26 cellular contexts compared by ENCODE assay signal in the genomic region with DNA sequence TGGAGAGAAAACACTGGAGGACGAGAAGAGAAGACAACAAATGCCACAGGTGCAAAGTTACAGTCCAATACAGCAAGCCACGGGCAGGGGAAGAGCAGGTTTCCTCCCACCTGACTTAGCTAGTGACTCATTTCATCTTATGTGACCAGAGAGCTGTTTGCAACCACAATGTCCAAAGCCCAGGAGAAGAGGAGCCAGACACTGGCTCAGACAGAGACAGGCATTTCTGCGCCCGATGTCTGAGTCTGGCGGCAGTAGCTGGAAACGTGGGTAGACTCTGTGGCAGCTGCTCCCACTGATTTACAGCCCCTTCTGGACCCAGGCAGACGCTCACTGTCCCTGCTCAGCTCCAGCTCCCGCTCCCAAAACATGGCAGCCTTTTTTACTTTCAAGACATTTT. TPM values are rescaled to one million over a fixed set of nuclear protein-coding genes. Genes with fewer than 3 reads are reported as not detected.
DNase-seq lines count a peak whose midpoint lies in the region; FAIRE-seq and TF ChIP-seq lines count a peak whose summit lies in the region.
"Had no signal": no experiment of that assay in that cellular context is flagged by ENCODE, and none has a peak within 500 bp of the region (broad histone marks: within the 10 kb centered on the region; RNA-seq: fewer than 3 reads in every experiment).

No MANE protein-coding gene starts in this region.

- H3K27me3 ChIP-seq in bronchial epithelial cell (ENCODE audit: control insufficient read depth, insufficient read depth, low read length) (no peaks in the 10 kb centered on the region), spleen (replicated peaks in 1 of 7) (no peaks in the 10 kb centered on the region)
- H3K27me3 ChIP-seq: brain microvascular endothelial cell, colonic mucosa, esophagus muscularis mucosa, foreskin keratinocyte, hepatocyte, left lung, upper lobe of left lung had no signal

- peaks cover 4% of the 10 kb centered on the region for H3K4me1 Mint-ChIP-seq in activated T-cell treated with anti-CD3 and anti-CD28 coated beads, Interleukin-2, amount 50 U/mL, for 24 hours (ENCODE audit: low read depth)

- H3K4me1 ChIP-seq in spleen, result peaks cover 0 to 39% (median 20%) of the 10 kb centered on the region in 6 donors
- H3K4me1 ChIP-seq: colonic mucosa had no signal

- no peak overlapping the region for H3K4me3 Mint-ChIP-seq in activated T-cell treated with anti-CD3 and anti-CD28 coated beads, Interleukin-2, amount 50 U/mL, for 24 hours
- H3K4me3 Mint-ChIP-seq: activated CD4-positive, alpha-beta memory T cell treated with anti-CD3 and anti-CD28 coated beads for 36 hours; H9; naive thymus-derived CD4-positive, alpha-beta T cell; T-helper 17 cell had no signal

- H3K4me3 ChIP-seq in bronchial epithelial cell (ENCODE audit: low read depth, low read length), result no peak overlapping the region
- H3K4me3 ChIP-seq in spleen, result no peak overlapping the region
- H3K4me3 ChIP-seq: colonic mucosa, esophagus muscularis mucosa, hepatocyte, left lung, upper lobe of left lung had no signal

- H3K9me3 ChIP-seq in spleen, result peaks cover 0 to 42% (median 29%) of the 10 kb centered on the region in 8 donors
- H3K9me3 ChIP-seq: colonic mucosa had no signal

- TF ChIP-seq CTCF in bronchial epithelial cell (IDR thresholded peaks at IDR 0.05; ENCODE audit: insufficient read depth, low read length, severe bottlenecking) (no peak), spleen (IDR thresholded peaks at IDR 0.05 in 8 of 11, conservative IDR thresholded peaks at IDR 0.05 in 3 of 11) (no peak)

- H3K36me3 ChIP-seq in bronchial epithelial cell (ENCODE audit: control insufficient read depth, insufficient read depth, low read length) (peaks cover 8% of the 10 kb centered on the region), spleen (peaks cover 0 to 86% (median 10%) of the 10 kb centered on the region in 6 donors)
- H3K36me3 ChIP-seq: brain microvascular endothelial cell, colonic mucosa had no signal

- H3K27me3 Mint-ChIP-seq in activated T-cell treated with anti-CD3 and anti-CD28 coated beads, Interleukin-2, amount 50 U/mL, for 24 hours, result no peaks in the 10 kb centered on the region
- H3K27me3 Mint-ChIP-seq: activated CD4-positive, alpha-beta memory T cell treated with anti-CD3 and anti-CD28 coated beads for 36 hours; naive thymus-derived CD4-positive, alpha-beta T cell; T-helper 17 cell had no signal

- no peak for TF ChIP-seq POLR2A in spleen (IDR thresholded peaks at IDR 0.05)

- intact Hi-C loops in spleen (cut with DNase I; ENCODE audit: low total_unique reads), result no loop called here

- FAIRE-seq in bronchial epithelial cell (lab: Jason Lieb, UNC), result no peak
- FAIRE-seq: GM18507 had no signal

- H3K27ac Mint-ChIP-seq in activated T-cell treated with anti-CD3 and anti-CD28 coated beads, Interleukin-2, amount 50 U/mL, for 24 hours, result no peak overlapping the region
- H3K27ac Mint-ChIP-seq: activated CD4-positive, alpha-beta memory T cell treated with anti-CD3 and anti-CD28 coated beads for 36 hours; H9; T-helper 17 cell had no signal

- 88 to 96% (median 91%) methylated on average over 8 of the region's 8 CpGs for WGBS in spleen, 5 donors

- DNase-seq in M059J (ENCODE audit: low read depth), result peak; percentile 44
- DNase-seq in bronchial epithelial cell (ENCODE audit: low read depth), result peak; percentile 15
- DNase-seq in myocyte (ENCODE audit: low read depth), result peak; percentile 87
- DNase-seq in spleen, result peak; percentile 31
- no peak for DNase-seq in NCI-H1105 treated with DMSO at 0.1 percent for 48 hours (lab: John Stamatoyannopoulos, UW)
- no peak for DNase-seq in germinal center (ENCODE audit: low spot score)
- no peak for DNase-seq in activated T-cell treated with anti-CD3 and anti-CD28 coated beads, Interleukin-2, amount 50 U/mL, for 24 hours
- DNase-seq: activated CD4-positive, alpha-beta memory T cell treated with anti-CD3 and anti-CD28 coated beads for 36 hours; activated CD4-positive, CD25-positive, alpha-beta regulatory T cell treated with anti-CD3 and anti-CD28 coated beads, Interleukin-2, amount 50 U/mL, for 72 hours; activated effector memory CD4-positive, alpha-beta T cell treated with anti-CD3 and anti-CD28 coated beads, Interleukin-2, amount 50 U/mL, for 16 hours; brain microvascular endothelial cell; C1 segment of cervical spinal cord; colonic mucosa; DMS79; foreskin keratinocyte; H9; left lung; MM.1S; naive thymus-derived CD4-positive, alpha-beta T cell; NCI-H1436; occipital lobe; T-helper 17 cell; upper lobe of left lung had no signal

- no peak overlapping the region for H3K27ac ChIP-seq in spleen
- H3K27ac ChIP-seq: brain microvascular endothelial cell, colonic mucosa, esophagus muscularis mucosa, foreskin keratinocyte, hepatocyte, left lung, upper lobe of left lung had no signal

- peaks cover 25% of the 10 kb centered on the region for H3K9me3 Mint-ChIP-seq in activated T-cell treated with anti-CD3 and anti-CD28 coated beads, Interleukin-2, amount 50 U/mL, for 24 hours

- H3K36me3 Mint-ChIP-seq in activated T-cell treated with anti-CD3 and anti-CD28 coated beads, Interleukin-2, amount 50 U/mL, for 24 hours (ENCODE audit: low read depth), result peaks cover 71% of the 10 kb centered on the region

RNA-seq across cellular contexts. Expression of a gene that starts 60.0 kb away (rescaled TPM):
- not detected in 2 replicates for total RNA-seq in M059J (2014; rRNA removed; shearing (Covaris generic))
- total RNA-seq in bronchial epithelial cell (not detected in 2 replicates), myocyte (not detected in 2 replicates), spleen (not detected)
- polyA plus RNA-seq in myocyte (2012), result not detected
- under 1 TPM in 2 of 3 donors, not detected in 1; 0.09 to 0.20 TPM for polyA plus RNA-seq in spleen
- total RNA-seq: activated CD4-positive, alpha-beta memory T cell treated with anti-CD3 and anti-CD28 coated beads for 36 hours; foreskin keratinocyte; naive thymus-derived CD4-positive, alpha-beta T cell; T-helper 17 cell had no signal
- polyA plus RNA-seq: foreskin keratinocyte; naive thymus-derived CD4-positive, alpha-beta T cell had no signal

Comparison
In these comparisons a context has a peak if more than half of its experiments do, and no peak if none do; other contexts are left out.
1. DNase-seq: peak in M059J (single experiment), bronchial epithelial cell (single experiment), myocyte (single experiment) and spleen (single experiment); none in NCI-H1105 treated with DMSO at 0.1 percent for 48 hours (single experiment), germinal center (single experiment) and activated T-cell treated with anti-CD3 and anti-CD28 coated beads, Interleukin-2, amount 50 U/mL, for 24 hours (single experiment).